Comparison of ENCODE assay signal across 22 cellular contexts in genomic region chr22:39558950-39559349, GRCh38. TPM values are rescaled to one million over a fixed set of nuclear protein-coding genes. Genes with fewer than 3 reads are reported as not detected.
DNase-seq lines count a peak whose midpoint lies in the region; ATAC-seq and TF ChIP-seq lines count a peak whose summit lies in the region.
"Had no signal": no experiment of that assay in that cellular context is flagged by ENCODE, and none has a peak within 500 bp of the region (broad histone marks: within the 10 kb centered on the region; RNA-seq: fewer than 3 reads in every experiment).

No MANE protein-coding gene starts in this region.

- H3K27me3 Mint-ChIP-seq in endodermal cell (ENCODE audit: insufficient read depth) (peaks cover 53% of the 10 kb centered on the region), type B pancreatic cell (peaks cover 70% of the 10 kb centered on the region)

- H3K4me3 Mint-ChIP-seq in endodermal cell (peak overlapping the region; percentile 53), type B pancreatic cell (peak overlapping the region; percentile 67)
- H3K4me3 Mint-ChIP-seq: activated CD4-positive, alpha-beta memory T cell treated with anti-CD3 and anti-CD28 coated beads for 36 hours had no signal

- H3K36me3 Mint-ChIP-seq in endodermal cell (ENCODE audit: low read depth) (no peaks in the 10 kb centered on the region), type B pancreatic cell (no peaks in the 10 kb centered on the region)
- H3K36me3 Mint-ChIP-seq: activated CD4-positive, alpha-beta memory T cell treated with anti-CD3 and anti-CD28 coated beads for 36 hours; activated naive CD4-positive, alpha-beta T cell treated with anti-CD3 and anti-CD28 coated beads, Interleukin-2, amount 50 U/mL, for 72 hours had no signal

- 87 to 89% methylated on average over 8 to 14 of the region's 14 CpGs for WGBS in endodermal cell (ENCODE audit: insufficient coverage in 1 of 2, insufficient read length in 1 of 2), 2 experiments

- peaks cover 3% of the 10 kb centered on the region for H3K4me1 ChIP-seq in endodermal cell (ENCODE audit: control insufficient read depth, insufficient read depth, low read length)
- H3K4me1 ChIP-seq: BE2C had no signal

- peak overlapping the region; percentile 58 for H3K4me3 ChIP-seq in endodermal cell (ENCODE audit: low read length)
- H3K4me3 ChIP-seq: MG63 had no signal

- ATAC-seq in left ventricle myocardium superior (peak; percentile 25), Right ventricle myocardium superior (ENCODE audit: poor library complexity) (no peak)
- ATAC-seq: activated CD4-positive, CD25-positive, alpha-beta regulatory T cell treated with anti-CD3 and anti-CD28 coated beads, Interleukin-2, amount 50 U/mL, for 24 hours; activated naive CD4-positive, alpha-beta T cell treated with anti-CD3 and anti-CD28 coated beads, Interleukin-2, amount 50 U/mL, for 72 hours; stimulated activated effector memory CD8-positive, alpha-beta T cell treated with anti-CD3 and anti-CD28 coated beads, Interleukin-12 subunit alpha, Interleukin-12 subunit beta, amount 100 ng/mL, for 72 hours had no signal

- no peak for TF ChIP-seq CTCF in endodermal cell (conservative IDR thresholded peaks at IDR 0.05)
- no peak for TF ChIP-seq CTCF in type B pancreatic cell (conservative IDR thresholded peaks at IDR 0.05)

- no peak for DNase-seq in left ventricle myocardium superior
- no peak for DNase-seq in Right ventricle myocardium superior
- DNase-seq in endodermal cell, result no peak
- no peak for DNase-seq in type B pancreatic cell (ENCODE audit: extremely low spot score, unreplicated experiment)
- DNase-seq in epidermal melanocyte (ENCODE audit: insufficient read length, low spot score), result no peak
- DNase-seq in AG08396 (ENCODE audit: low spot score), result no peak
- DNase-seq: activated CD4-positive, alpha-beta memory T cell treated with anti-CD3 and anti-CD28 coated beads for 36 hours; BE2C; left cardiac atrium; mesenchymal stem cell; NCI-H1436; NCI-H510A; pancreas; SIG-M5; spleen; stimulated activated CD4-positive, alpha-beta T cell treated with anti-CD3 and anti-CD28 coated beads, Interleukin-2, amount 100 ng/mL, for 48 hours had no signal

- no peaks in the 10 kb centered on the region for H3K36me3 ChIP-seq in endodermal cell (ENCODE audit: control insufficient read depth, insufficient read depth, low read length)
- H3K36me3 ChIP-seq: BE2C, MG63, pancreas, spleen had no signal

- peaks cover 51% of the 10 kb centered on the region for H3K27me3 ChIP-seq in endodermal cell (ENCODE audit: control insufficient read depth, insufficient read depth, low read length, poor library complexity, severe bottlenecking)

- intact Hi-C loops in left ventricle myocardium superior (cut with micrococcal nuclease) (no loop called here), Right ventricle myocardium superior (cut with DNase I) (no loop called here)

- H3K9me3 Mint-ChIP-seq in endodermal cell (no peaks in the 10 kb centered on the region), type B pancreatic cell (no peaks in the 10 kb centered on the region)
- H3K9me3 Mint-ChIP-seq: activated CD4-positive, alpha-beta memory T cell treated with anti-CD3 and anti-CD28 coated beads for 36 hours; activated naive CD4-positive, alpha-beta T cell treated with anti-CD3 and anti-CD28 coated beads, Interleukin-2, amount 50 U/mL, for 72 hours; activated T-helper 2 cell treated with anti-CD3 and anti-CD28 coated beads, Interferon-gamma antibody, Interleukin-2, Interleukin-4, amounts not matched to agents 10 μg/mL and 5 μg/mL and 100 μg/mL, durations not matched to agents 14 hours and 24 hours and 36 hours; stimulated activated effector memory CD8-positive, alpha-beta T cell treated with anti-CD3 and anti-CD28 coated beads, Interleukin-12 subunit alpha, Interleukin-12 subunit beta, amount 100 ng/mL, for 72 hours had no signal

- peaks cover 18% of the 10 kb centered on the region for H3K4me1 Mint-ChIP-seq in endodermal cell
- no peaks in the 10 kb centered on the region for H3K4me1 Mint-ChIP-seq in type B pancreatic cell (ENCODE audit: unreplicated experiment)

- no peak overlapping the region for H3K9ac ChIP-seq in endodermal cell (ENCODE audit: extremely low read depth, low read length, poor library complexity, severe bottlenecking)

- no peaks in the 10 kb centered on the region for H3K9me3 ChIP-seq in endodermal cell (ENCODE audit: control insufficient read depth, low read length)
- H3K9me3 ChIP-seq: BE2C, MG63, pancreas, spleen had no signal

- H3K27ac Mint-ChIP-seq in endodermal cell, result no peak overlapping the region
- no peak overlapping the region for H3K27ac Mint-ChIP-seq in type B pancreatic cell
- H3K27ac Mint-ChIP-seq: activated CD4-positive, alpha-beta memory T cell treated with anti-CD3 and anti-CD28 coated beads for 36 hours; activated naive CD4-positive, alpha-beta T cell treated with anti-CD3 and anti-CD28 coated beads, Interleukin-2, amount 50 U/mL, for 72 hours; activated T-helper 2 cell treated with anti-CD3 and anti-CD28 coated beads, Interferon-gamma antibody, Interleukin-2, Interleukin-4, amounts not matched to agents 10 μg/mL and 5 μg/mL and 100 μg/mL, durations not matched to agents 14 hours and 24 hours and 36 hours; stimulated activated effector memory CD8-positive, alpha-beta T cell treated with anti-CD3 and anti-CD28 coated beads, Interleukin-12 subunit alpha, Interleukin-12 subunit beta, amount 100 ng/mL, for 72 hours had no signal

- H3K27ac ChIP-seq in endodermal cell (ENCODE audit: low read depth, low read length), result no peak overlapping the region
- H3K27ac ChIP-seq: pancreas, spleen had no signal

RNA-seq across cellular contexts. Expression of gene CACNA1I, which starts 11.6 kb away (rescaled TPM):
- total RNA-seq in left ventricle myocardium superior, result not detected
- 0.03 TPM for total RNA-seq in Right ventricle myocardium superior
- 1 to 10 TPM; 1.2 to 2.2 TPM for total RNA-seq in endodermal cell
- polyA plus RNA-seq in endodermal cell (2013, experiment 1 of 2), result 0.32 TPM
- polyA plus RNA-seq in endodermal cell (2013, experiment 2 of 2), result 0.29 TPM
- 0.60 and 1.1 TPM in 2 replicates for total RNA-seq in type B pancreatic cell (ENCODE audit: low replicate concordance)
- total RNA-seq: PC-3 had no signal

RNA-seq across cellular contexts. Expression of gene RPS19BP1, which starts 26.4 kb away (rescaled TPM):
- 58.1 TPM for total RNA-seq in left ventricle myocardium superior
- 59.0 TPM for total RNA-seq in Right ventricle myocardium superior
- 10 to 100 TPM; 65.5 to 70.3 TPM for total RNA-seq in endodermal cell
- 66.1 TPM for polyA plus RNA-seq in endodermal cell (2013, experiment 1 of 2)
- polyA plus RNA-seq in endodermal cell (2013, experiment 2 of 2), result 59.9 TPM
- 52.3 and 59.1 TPM in 2 replicates for total RNA-seq in type B pancreatic cell (ENCODE audit: low replicate concordance)

RNA-seq across cellular contexts. Expression of gene ATF4, which starts 38.6 kb away (rescaled TPM):
- 214 TPM for total RNA-seq in left ventricle myocardium superior
- total RNA-seq in Right ventricle myocardium superior, result 200 TPM
- total RNA-seq in endodermal cell, result 100 to 1,000 TPM; 335 to 341 TPM
- 370 TPM for polyA plus RNA-seq in endodermal cell (2013, experiment 1 of 2)
- 330 TPM for polyA plus RNA-seq in endodermal cell (2013, experiment 2 of 2)
- total RNA-seq in type B pancreatic cell (ENCODE audit: low replicate concordance), result 315 and 398 TPM in 2 replicates

RNA-seq across cellular contexts. Expression of gene MIEF1, which starts 56.9 kb away (rescaled TPM):
- total RNA-seq in left ventricle myocardium superior (16.1 TPM), Right ventricle myocardium superior (16.7 TPM), endodermal cell (10 to 100 TPM; 36.0 to 43.3 TPM), type B pancreatic cell (ENCODE audit: low replicate concordance) (35.0 and 35.5 TPM in 2 replicates)
- polyA plus RNA-seq in endodermal cell (2013, experiment 1 of 2), result 28.1 TPM
- polyA plus RNA-seq in endodermal cell (2013, experiment 2 of 2), result 26.6 TPM
